15 cellular contexts compared by ENCODE assay signal in genomic region chr4:85399270-85399669, GRCh38.
DNase-seq lines count a peak whose midpoint lies in the region; ATAC-seq and TF ChIP-seq lines count a peak whose summit lies in the region.
"Had no signal": no experiment of that assay in that cellular context is flagged by ENCODE, and none has a peak within 500 bp of the region (broad histone marks: within the 10 kb centered on the region; RNA-seq: fewer than 3 reads in every experiment).

No MANE protein-coding gene starts in this region.

- H2AFZ ChIP-seq in IMR-90 (replicated peaks; ENCODE audit: low read length, poor library complexity) = no peak overlapping the region

- peaks cover 4% of the 10 kb centered on the region for H3K9me3 Mint-ChIP-seq in chondrocyte (ENCODE audit: low read depth)
- H3K9me3 Mint-ChIP-seq: activated naive CD8-positive, alpha-beta T cell treated with anti-CD3 and anti-CD28 coated beads, Interleukin-2, amount 10 ng/mL, durations not matched to agents 7 days and 5 days had no signal

- TF ChIP-seq POLR2A in IMR-90 (IDR thresholded peaks at IDR 0.05; ENCODE audit: low read depth, low read length) = no peak

- no peak overlapping the region for H4K91ac ChIP-seq in IMR-90 (ENCODE audit: insufficient read depth, low read depth, low read length)

- no peaks in the 10 kb centered on the region for H3K36me3 ChIP-seq in IMR-90 (ENCODE audit: control insufficient read depth, insufficient read depth, low read length)
- H3K36me3 ChIP-seq: sigmoid colon had no signal

- no peak overlapping the region for H3K4ac ChIP-seq in IMR-90 (ENCODE audit: low read depth, low read length)

- intact Hi-C loops in IMR-90 (cut with micrococcal nuclease) = no loop called here

- no peak overlapping the region for H2AK9ac ChIP-seq in IMR-90 (replicated peaks; ENCODE audit: low read depth, low read length, poor library complexity)

- no CpG with 5 or more reads among the region's 2 CpGs for WGBS in IMR-90 (ENCODE audit: extremely low coverage in 2 of 2, insufficient read length in 1 of 2), 2 experiments

- H4K8ac ChIP-seq in IMR-90 (ENCODE audit: low read depth in 2 of 2, low read length in 2 of 2) = no peak overlapping the region

- CTCF ChIA-PET in IMR-90 (lab: Yijun Ruan, JAX) = no interaction called here

- dilution Hi-C loops in IMR-90 (cut with HindIII; ENCODE audit: low sequenced_read_pairs, unreplicated experiment) = no loop called here

- H3K4me3 Mint-ChIP-seq in chondrocyte (ENCODE audit: unreplicated experiment) = no peak overlapping the region
- H3K4me3 Mint-ChIP-seq: activated naive CD8-positive, alpha-beta T cell treated with anti-CD3 and anti-CD28 coated beads, Interleukin-2, amount 10 ng/mL, durations not matched to agents 7 days and 5 days; naive thymus-derived CD4-positive, alpha-beta T cell had no signal

- no peak overlapping the region for H3K4me3 ChIP-seq in IMR-90 (ENCODE audit: insufficient read depth, low read depth, low read length)
- H3K4me3 ChIP-seq: sigmoid colon had no signal

- no peak overlapping the region for H4K5ac ChIP-seq in IMR-90 (ENCODE audit: low read depth, low read length)

- no peaks in the 10 kb centered on the region for H3K27me3 Mint-ChIP-seq in chondrocyte (ENCODE audit: low read depth)
- H3K27me3 Mint-ChIP-seq: naive thymus-derived CD4-positive, alpha-beta T cell had no signal

- H3K27ac ChIP-seq in IMR-90 (ENCODE audit: insufficient read depth, low read length) = no peak overlapping the region
- H3K27ac ChIP-seq: HL-60, sigmoid colon had no signal

- H3K4me2 ChIP-seq in IMR-90 (ENCODE audit: low read depth, low read length) = no peak overlapping the region

- no peak overlapping the region for H3K14ac ChIP-seq in IMR-90 (replicated peaks; ENCODE audit: low read depth, low read length)

- H2BK15ac ChIP-seq in IMR-90 (ENCODE audit: low read depth, low read length) = no peak overlapping the region

- H2AK5ac ChIP-seq in IMR-90 (ENCODE audit: low read depth, low read length) = no peak overlapping the region

- peaks cover 4% of the 10 kb centered on the region for H3K4me1 Mint-ChIP-seq in chondrocyte (ENCODE audit: low read depth)
- H3K4me1 Mint-ChIP-seq: activated naive CD8-positive, alpha-beta T cell treated with anti-CD3 and anti-CD28 coated beads, Interleukin-2, amount 10 ng/mL, durations not matched to agents 7 days and 5 days; naive thymus-derived CD4-positive, alpha-beta T cell had no signal

- POLR2A ChIA-PET in IMR-90 (lab: Charles Lee; ENCODE audit: unreplicated experiment) = no interaction called here

- no peaks in the 10 kb centered on the region for H3K4me1 ChIP-seq in IMR-90 (ENCODE audit: control insufficient read depth, insufficient read depth, low read length)
- H3K4me1 ChIP-seq: sigmoid colon had no signal

- no peaks in the 10 kb centered on the region for H3K27me3 ChIP-seq in IMR-90 (ENCODE audit: control insufficient read depth, insufficient read depth, low read length)
- H3K27me3 ChIP-seq: sigmoid colon had no signal

- no peaks in the 10 kb centered on the region for H3K9me3 ChIP-seq in IMR-90 (ENCODE audit: control insufficient read depth, insufficient read depth, low read length)
- H3K9me3 ChIP-seq: sigmoid colon had no signal

- H2BK120ac ChIP-seq in IMR-90 (ENCODE audit: low read depth, low read length) = no peak overlapping the region

- ATAC-seq in GM18517 (IDR thresholded peaks at IDR 0.05; ENCODE audit: unreplicated experiment) (peak; percentile 87), GM21447 (IDR thresholded peaks at IDR 0.05; ENCODE audit: unreplicated experiment) (peak; percentile 75), HG02981 (IDR thresholded peaks at IDR 0.05; ENCODE audit: unreplicated experiment) (peak; percentile 65), IMR-90 (ENCODE audit: low read depth) (no peak)
- ATAC-seq: naive thymus-derived CD4-positive, alpha-beta T cell; Panc1 had no signal

- H3K36me3 Mint-ChIP-seq in chondrocyte (ENCODE audit: low read depth) = no peaks in the 10 kb centered on the region
- H3K36me3 Mint-ChIP-seq: activated naive CD8-positive, alpha-beta T cell treated with anti-CD3 and anti-CD28 coated beads, Interleukin-2, amount 10 ng/mL, durations not matched to agents 7 days and 5 days; naive thymus-derived CD4-positive, alpha-beta T cell had no signal

- no peaks in the 10 kb centered on the region for H3K9me1 ChIP-seq in IMR-90 (ENCODE audit: insufficient read depth, low read length)

- no peak for TF ChIP-seq CTCF in IMR-90 (conservative IDR thresholded peaks at IDR 0.05; ENCODE audit: low read depth, low read length)
- no peak for TF ChIP-seq CTCF in chondrocyte (IDR thresholded peaks at IDR 0.05)

- H3K56ac ChIP-seq in IMR-90 (ENCODE audit: extremely low read depth, insufficient read depth, low read length) = 0 out of 2 replicates have a peak overlapping the region, but pooled peaks have one; percentile 15

- no peak overlapping the region for H3K18ac ChIP-seq in IMR-90 (ENCODE audit: low read depth, low read length)

- BruUV-seq in IMR-90 (replicated peaks; lab: Mats Ljungman, UMichigan) = no TSS peak

- in situ Hi-C loops in IMR-90 (cut with MboI; ENCODE audit: low sequenced_read_pairs) = no loop called here

- H2BK5ac ChIP-seq in IMR-90 (ENCODE audit: low read depth, low read length, poor library complexity, severe bottlenecking) = no peak overlapping the region

- no peak overlapping the region for H3K27ac Mint-ChIP-seq in chondrocyte (ENCODE audit: unreplicated experiment)
- H3K27ac Mint-ChIP-seq: activated naive CD8-positive, alpha-beta T cell treated with anti-CD3 and anti-CD28 coated beads, Interleukin-2, amount 10 ng/mL, durations not matched to agents 7 days and 5 days; naive thymus-derived CD4-positive, alpha-beta T cell had no signal

- H3K23ac ChIP-seq in IMR-90 (ENCODE audit: low read depth, low read length) = no peak overlapping the region

- no peak for TF ChIP-seq RAD21 in IMR-90 (IDR thresholded peaks at IDR 0.05; ENCODE audit: low read length)

- DNase-seq in IMR-90 (no peak), chondrocyte (ENCODE audit: low spot score) (no peak), NCI-H2029 (lab: John Stamatoyannopoulos, UW) (no peak), hippocampal formation (lab: John Stamatoyannopoulos, UW) (no peak), SW480 (ENCODE audit: low spot score) (no peak)
- DNase-seq: activated naive CD8-positive, alpha-beta T cell treated with anti-CD3 and anti-CD28 coated beads, Interleukin-2, amount 10 ng/mL, durations not matched to agents 7 days and 5 days; naive thymus-derived CD4-positive, alpha-beta T cell; sigmoid colon; T-helper 9 cell; trophoblast cell had no signal

- H4K20me1 ChIP-seq in IMR-90 (ENCODE audit: insufficient read depth, low read length) = no peaks in the 10 kb centered on the region

- no peaks in the 10 kb centered on the region for H3K79me1 ChIP-seq in IMR-90 (ENCODE audit: low read depth in 1 of 2, low read length in 2 of 2)

- no peak overlapping the region for H3K9ac ChIP-seq in IMR-90 (ENCODE audit: low read depth, low read length)

- H2BK20ac ChIP-seq in IMR-90 (ENCODE audit: low read depth, low read length) = no peak overlapping the region

TF ChIP-seq in IMR-90, 13 proteins besides CTCF, POLR2A, EP300 and RAD21:
- TF ChIP-seq NFE2L2 (IDR thresholded peaks at IDR 0.05; ENCODE audit: low read depth, low read length) (no peak), RCOR1 (IDR thresholded peaks at IDR 0.05; ENCODE audit: insufficient replicate concordance, low read length) (no peak), FOS (IDR thresholded peaks at IDR 0.05; ENCODE audit: low read depth, low read length) (no peak), ELK1 (IDR thresholded peaks at IDR 0.05; ENCODE audit: borderline replicate concordance, low read depth, low read length) (no peak), MXI1 (IDR thresholded peaks at IDR 0.05; ENCODE audit: borderline replicate concordance, low read depth, low read length) (no peak)
